ENCODE assay signal across 1 cellular context in the genomic region with DNA sequence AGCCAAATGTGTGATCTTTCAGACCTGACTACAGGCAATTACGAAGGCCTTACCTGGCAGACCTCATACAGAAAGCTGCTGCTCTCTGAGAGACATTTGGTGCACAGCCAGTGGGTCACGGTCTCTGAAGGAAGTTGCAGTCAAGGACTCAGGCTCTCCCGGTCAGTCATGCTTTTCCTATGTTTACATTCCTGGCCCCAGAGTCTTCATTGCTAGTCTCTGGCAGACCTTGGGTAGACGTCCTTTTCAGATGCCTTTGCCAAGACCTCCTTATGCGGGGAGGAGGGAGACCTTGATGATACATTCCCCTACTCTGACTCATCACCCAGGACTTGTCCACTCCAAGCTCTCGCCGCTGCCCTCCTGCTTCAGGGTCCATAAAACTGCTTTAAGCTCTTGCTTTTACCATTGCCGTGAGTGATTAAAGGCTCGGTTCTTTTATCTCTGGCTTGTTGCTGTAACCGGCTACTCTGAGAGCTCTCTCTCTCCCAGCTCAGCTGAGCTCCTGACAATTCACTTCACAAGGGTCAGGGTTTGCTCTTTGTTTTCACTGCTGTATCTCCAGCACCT.
TF ChIP-seq lines count a peak whose summit lies in the region.

No MANE protein-coding gene starts in this region.

TF ChIP-seq in HepG2, 621 proteins besides CTCF, POLR2A, EP300 and RAD21 (continued from another document):
- TF ChIP-seq ZNF335 (CRISPR knock-in tag; IDR thresholded peaks at IDR 0.05) (0 out of 2 replicates have a peak, but pooled peaks have one; percentile 47), GATAD2A (CRISPR knock-in tag; IDR thresholded peaks at IDR 0.05) (peak; percentile 70), TEAD3 (CRISPR knock-in tag; optimal IDR thresholded peaks at IDR 0.05; ENCODE audit: borderline replicate concordance) (peak; percentile 92), ATF7 (IDR thresholded peaks at IDR 0.05) (no peak), ATF7 (CRISPR knock-in tag; IDR thresholded peaks at IDR 0.05) (no peak), ZSCAN9 (CRISPR knock-in tag; IDR thresholded peaks at IDR 0.05; ENCODE audit: borderline replicate concordance) (0 out of 2 replicates have a peak, but pooled peaks have one; percentile 18)
- TF ChIP-seq, protein P1, sequence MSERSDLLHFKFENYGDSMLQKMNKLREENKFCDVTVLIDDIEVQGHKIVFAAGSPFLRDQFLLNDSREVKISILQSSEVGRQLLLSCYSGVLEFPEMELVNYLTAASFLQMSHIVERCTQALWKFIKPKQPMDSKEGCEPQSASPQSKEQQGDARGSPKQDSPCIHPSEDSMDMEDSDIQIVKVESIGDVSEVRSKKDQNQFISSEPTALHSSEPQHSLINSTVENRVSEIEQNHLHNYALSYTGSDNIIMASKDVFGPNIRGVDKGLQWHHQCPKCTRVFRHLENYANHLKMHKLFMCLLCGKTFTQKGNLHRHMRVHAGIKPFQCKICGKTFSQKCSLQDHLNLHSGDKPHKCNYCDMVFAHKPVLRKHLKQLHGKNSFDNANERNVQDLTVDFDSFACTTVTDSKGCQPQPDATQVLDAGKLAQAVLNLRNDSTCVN (CRISPR knock-in tag; IDR thresholded peaks at IDR 0.05; ENCODE audit: borderline replicate concordance), result 0 out of 2 replicates have a peak, but pooled peaks have one; percentile 24
